ENCODE assay signal across 29 cellular contexts in genomic region chr22:47672526-47672925, GRCh38.
"Had no signal": no experiment of that assay in that cellular context is flagged by ENCODE, and none has a peak within 500 bp of the region (broad histone marks: within the 10 kb centered on the region; RNA-seq: fewer than 3 reads in every experiment).

No MANE protein-coding gene starts in this region.

- H3K4me3 ChIP-seq: stomach, suprapubic skin, testis, thoracic aorta, thyroid gland, tibial artery, tibial nerve, transverse colon, upper lobe of left lung, upper lobe of right lung, uterus, vagina had no signal

- H3K9me3 ChIP-seq: suprapubic skin, testis, thoracic aorta, thyroid gland, transverse colon, upper lobe of left lung, upper lobe of right lung, uterus, vagina had no signal

- H3K9me3 Mint-ChIP-seq: stimulated activated effector memory CD8-positive, alpha-beta T cell treated with anti-CD3 and anti-CD28 coated beads, Interleukin-12 subunit alpha, Interleukin-12 subunit beta, amount 100 ng/mL, for 72 hours; type B pancreatic cell had no signal

- H3K27me3 Mint-ChIP-seq: stimulated activated naive CD8-positive, alpha-beta T cell treated with anti-CD3 and anti-CD28 coated beads, Interleukin-15, amount 100 ng/mL, for 72 hours; stimulated activated naive CD8-positive, alpha-beta T cell treated with anti-CD3 and anti-CD28 coated beads, Interleukin-15, Interleukin-2, amounts not matched to agents 100 ng/mL and 50 ng/mL, for 24 hours; type B pancreatic cell had no signal

- H3K36me3 ChIP-seq: stomach, suprapubic skin, thoracic aorta, thyroid gland, tibial artery, tibial nerve, transverse colon, upper lobe of left lung, upper lobe of right lung, uterus, vagina had no signal

- H3K27ac ChIP-seq: stomach, suprapubic skin, testis, thoracic aorta, thyroid gland, tibial artery, tibial nerve, transverse colon, upper lobe of left lung, upper lobe of right lung, uterus, vagina had no signal

- H3K4me1 ChIP-seq: stomach, suprapubic skin, testis, thyroid gland, tibial artery, tibial nerve, transverse colon, upper lobe of left lung, upper lobe of right lung, uterus, vagina had no signal

- H3K27ac Mint-ChIP-seq: stimulated activated effector memory CD8-positive, alpha-beta T cell treated with anti-CD3 and anti-CD28 coated beads, Interleukin-12 subunit alpha, Interleukin-12 subunit beta, amount 100 ng/mL, for 72 hours; stimulated activated memory B cell treated with anti-CD40 and anti-IgM and Interleukin-4, amounts not matched to agents 10 μg/mL and 1 μg/mL and 100 μg/mL, for 72 hours; stimulated activated naive B cell treated with anti-CD40 and anti-IgM and Interleukin-4, amounts not matched to agents 10 μg/mL and 1 μg/mL and 100 μg/mL, for 72 hours; stimulated activated naive CD8-positive, alpha-beta T cell treated with anti-CD3 and anti-CD28 coated beads, Interleukin-15, Interleukin-2, amounts not matched to agents 100 ng/mL and 50 ng/mL, for 24 hours; type B pancreatic cell had no signal

- H3K4me3 Mint-ChIP-seq: stimulated activated effector memory CD8-positive, alpha-beta T cell treated with anti-CD3 and anti-CD28 coated beads, Interleukin-12 subunit alpha, Interleukin-12 subunit beta, amount 100 ng/mL, for 72 hours; stimulated activated memory B cell treated with anti-CD40 and anti-IgM and Interleukin-4, amounts not matched to agents 10 μg/mL and 1 μg/mL and 100 μg/mL, for 72 hours; stimulated activated naive B cell treated with anti-CD40 and anti-IgM and Interleukin-4, amounts not matched to agents 10 μg/mL and 1 μg/mL and 100 μg/mL, for 72 hours; stimulated activated naive CD8-positive, alpha-beta T cell treated with anti-CD3 and anti-CD28 coated beads, Interleukin-15, amount 100 ng/mL, for 72 hours; stimulated activated naive CD8-positive, alpha-beta T cell treated with anti-CD3 and anti-CD28 coated beads, Interleukin-15, Interleukin-2, amounts not matched to agents 100 ng/mL and 50 ng/mL, for 24 hours; type B pancreatic cell had no signal

- H3K36me3 Mint-ChIP-seq: stimulated activated effector memory CD8-positive, alpha-beta T cell treated with anti-CD3 and anti-CD28 coated beads, Interleukin-12 subunit alpha, Interleukin-12 subunit beta, amount 100 ng/mL, for 72 hours; stimulated activated memory B cell treated with anti-CD40 and anti-IgM and Interleukin-4, amounts not matched to agents 10 μg/mL and 1 μg/mL and 100 μg/mL, for 72 hours; type B pancreatic cell had no signal

- FAIRE-seq: urothelium cell line had no signal

- DNase-seq: stimulated activated CD4-positive, alpha-beta T cell treated with anti-CD3 and anti-CD28 coated beads, Interleukin-2, amount 100 ng/mL, for 48 hours; stimulated activated CD4-positive, alpha-beta T cell treated with anti-CD3 and anti-CD28 coated beads, Interleukin-4, amount 100 ng/mL, for 1 hour; stimulated activated CD4-positive, alpha-beta T cell treated with anti-CD3 and anti-CD28 coated beads, Interleukin-4, amount 100 ng/mL, for 24 hours; stimulated activated CD4-positive, alpha-beta T cell treated with anti-CD3 and anti-CD28 coated beads, Interleukin-4, amount 100 ng/mL, for 4 hours; stimulated activated CD8-positive, alpha-beta memory T cell treated with anti-CD3 and anti-CD28 coated beads, Interleukin-4, amount 100 ng/mL, for 48 hours; stimulated activated naive B cell treated with anti-CD40 and anti-IgM and Interleukin-4, amounts not matched to agents 10 μg/mL and 1 μg/mL and 100 μg/mL, for 72 hours; stimulated activated naive CD4-positive, alpha-beta T cell; stimulated activated naive CD4-positive, alpha-beta T cell treated with Interleukin-2 at 50 U/mL for 16 hours; stimulated activated naive CD8-positive, alpha-beta T cell treated with anti-CD3 and anti-CD28 coated beads, Interleukin-15, amount 100 ng/mL, for 72 hours; stimulated activated naive CD8-positive, alpha-beta T cell treated with anti-CD3 and anti-CD28 coated beads, Interleukin-15, Interleukin-2, amounts not matched to agents 100 U/mL and 50 U/mL, for 24 hours; stomach; substantia nigra; testis; thyroid gland; tibial artery; transverse colon; trophoblast cell; upper lobe of right lung; uterus had no signal

- H3K27me3 ChIP-seq: stomach, suprapubic skin, testis, thyroid gland, tibial artery, tibial nerve, transverse colon, upper lobe of left lung, uterus, vagina had no signal

- H3K4me1 Mint-ChIP-seq: stimulated activated memory B cell treated with anti-CD40 and anti-IgM and Interleukin-4, amounts not matched to agents 10 μg/mL and 1 μg/mL and 100 μg/mL, for 72 hours had no signal

- ATAC-seq: stimulated activated effector memory CD8-positive, alpha-beta T cell treated with anti-CD3 and anti-CD28 coated beads, Interleukin-12 subunit alpha, Interleukin-12 subunit beta, amount 100 ng/mL, for 72 hours; stimulated activated memory B cell treated with anti-CD40 and anti-IgM and Interleukin-4, amounts not matched to agents 10 μg/mL and 1 μg/mL and 100 μg/mL, for 72 hours; stimulated activated naive B cell treated with anti-CD40 and anti-IgM and Interleukin-4, amounts not matched to agents 10 μg/mL and 1 μg/mL and 100 μg/mL, for 72 hours; stimulated activated naive CD8-positive, alpha-beta T cell treated with anti-CD3 and anti-CD28 coated beads, Interleukin-15, amount 100 ng/mL, for 72 hours; stimulated activated naive CD8-positive, alpha-beta T cell treated with anti-CD3 and anti-CD28 coated beads, Interleukin-15, Interleukin-2, amounts not matched to agents 100 U/mL and 50 U/mL, for 24 hours; upper lobe of right lung had no signal
